In the genomic region with DNA sequence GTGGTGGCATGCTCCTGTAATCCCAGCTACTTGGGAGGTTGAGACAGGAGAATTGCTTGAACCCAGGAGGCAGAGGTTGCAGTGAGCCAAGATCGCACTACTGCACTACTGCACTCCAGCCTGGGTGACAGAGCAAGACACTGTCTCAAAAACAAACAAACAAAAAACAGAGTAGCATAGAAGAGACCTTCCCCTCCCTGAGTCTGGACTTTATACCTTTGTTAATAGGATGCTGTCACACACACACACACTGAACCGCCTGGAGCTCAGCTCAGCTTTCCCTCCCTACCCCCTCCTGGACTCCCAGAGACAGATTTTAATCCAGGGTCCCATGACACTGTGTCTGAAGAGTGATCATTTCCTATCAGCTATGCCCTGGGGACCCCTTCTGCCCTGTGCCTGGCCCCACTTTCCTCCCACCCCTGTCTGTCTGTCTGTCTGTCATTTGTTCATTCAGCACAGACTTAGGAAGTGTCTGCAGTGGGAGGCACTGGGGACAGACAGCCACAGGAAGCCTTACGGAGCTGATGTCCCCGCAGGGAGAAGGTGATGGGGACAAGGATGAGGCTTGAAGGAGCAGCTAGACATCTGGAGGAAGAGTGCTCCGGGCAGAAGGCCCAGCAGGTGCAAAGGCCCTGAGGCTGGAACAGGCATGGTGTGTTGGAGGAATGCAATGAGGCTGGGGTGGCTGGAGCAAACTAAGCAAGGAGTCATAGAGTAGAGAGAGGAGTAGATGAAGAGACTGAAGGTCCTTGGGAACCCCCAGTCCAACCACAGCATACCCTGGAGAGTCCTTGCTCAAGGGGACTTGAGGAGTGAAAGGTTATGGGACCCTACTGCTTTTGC, we compare ENCODE assay signal across 18 cellular contexts. TPM values are rescaled to one million over a fixed set of nuclear protein-coding genes. Genes with fewer than 3 reads are reported as not detected.
DNase-seq lines count a peak whose midpoint lies in the region; TF ChIP-seq lines count a peak whose summit lies in the region.
"Had no signal": no experiment of that assay in that cellular context is flagged by ENCODE, and none has a peak within 500 bp of the region (broad histone marks: within the 10 kb centered on the region; RNA-seq: fewer than 3 reads in every experiment).

No MANE protein-coding gene starts in this region.

- H3K4me3 ChIP-seq in endodermal cell (ENCODE audit: low read length) (no peak overlapping the region), transverse colon (no peak overlapping the region)
- H3K4me3 ChIP-seq: A549, heart right ventricle, upper lobe of left lung had no signal

- no peak for DNase-seq in activated CD4-positive, alpha-beta memory T cell treated with anti-CD3 and anti-CD28 coated beads, Interleukin-2, amount 10 ng/mL, durations not matched to agents 7 days and 5 days
- DNase-seq in activated CD4-positive, alpha-beta memory T cell treated with anti-CD3 and anti-CD28 coated beads for 36 hours = no peak
- DNase-seq in endodermal cell (no peak), transverse colon (no peak), Kasumi-1 (lab: John Stamatoyannopoulos, UW) (no peak), OCI-M2 (lab: John Stamatoyannopoulos, UW; ENCODE audit: unreplicated experiment) (no peak)
- DNase-seq: effector CD4-positive, alpha-beta T cell; heart right ventricle; NCI-H1417; NCI-H2171 treated with DMSO at 0.1 percent for 48 hours; stimulated activated CD4-positive, alpha-beta T cell treated with anti-CD3 and anti-CD28 coated beads, Interleukin-4, amount 100 ng/mL, for 4 hours; upper lobe of left lung had no signal

- TF ChIP-seq CTCF in endodermal cell (conservative IDR thresholded peaks at IDR 0.05) = no peak
- TF ChIP-seq CTCF in transverse colon (IDR thresholded peaks at IDR 0.05) = no peak

- in situ Hi-C loops in transverse colon (cut with MboI; ENCODE audit: low pct_ligation_motif_present in 1 of 4, low pct_unique_long_range_greater_than_20kb in 1 of 4, low sequenced_read_pairs in 3 of 4) = no loop called here

- H3K4me3 Mint-ChIP-seq in activated CD4-positive, alpha-beta memory T cell treated with anti-CD3 and anti-CD28 coated beads, Interleukin-2, amount 10 ng/mL, durations not matched to agents 7 days and 5 days = no peak overlapping the region
- H3K4me3 Mint-ChIP-seq in activated CD4-positive, alpha-beta memory T cell treated with anti-CD3 and anti-CD28 coated beads for 36 hours = no peak overlapping the region
- H3K4me3 Mint-ChIP-seq in endodermal cell = no peak overlapping the region
- H3K4me3 Mint-ChIP-seq: activated naive CD4-positive, alpha-beta T cell treated with anti-CD3 and anti-CD28 coated beads, Interleukin-2, amount 50 U/mL, for 24 hours; T-helper 1 cell treated with Interleukin-12 subunit alpha and Interleukin-12 subunit beta and Interleukin-4 antibody, amounts not matched to agents 30 μg/mL and 1 μg/mL, for 36 hours had no signal

- H3K36me3 ChIP-seq in endodermal cell (ENCODE audit: control insufficient read depth, insufficient read depth, low read length) (peaks cover 53% of the 10 kb centered on the region), transverse colon (no peaks in the 10 kb centered on the region)

- intact Hi-C loops in activated CD4-positive, alpha-beta memory T cell treated with anti-CD3 and anti-CD28 coated beads for 36 hours (cut with micrococcal nuclease) = no loop called here
- intact Hi-C loops in transverse colon (cut with DNase I; ENCODE audit: low total_unique reads) = no loop called here

- CTCF ChIA-PET in activated CD4-positive, alpha-beta memory T cell treated with anti-CD3 and anti-CD28 coated beads, Interleukin-2, amount 10 ng/mL, durations not matched to agents 7 days and 5 days (lab: Charles Lee) = no interaction called here
- CTCF ChIA-PET in activated CD4-positive, alpha-beta memory T cell treated with anti-CD3 and anti-CD28 coated beads for 36 hours (lab: Charles Lee) = no interaction called here

- H3K27ac ChIP-seq in endodermal cell (ENCODE audit: low read depth, low read length) (no peak overlapping the region), temporal lobe (ENCODE audit: low read depth, low read length) (peak overlapping the region; percentile 40), transverse colon (no peak overlapping the region)
- H3K27ac ChIP-seq: A549, heart right ventricle, parathyroid adenoma, upper lobe of left lung had no signal

- no peaks in the 10 kb centered on the region for H3K36me3 Mint-ChIP-seq in activated CD4-positive, alpha-beta memory T cell treated with anti-CD3 and anti-CD28 coated beads, Interleukin-2, amount 10 ng/mL, durations not matched to agents 7 days and 5 days (ENCODE audit: low read depth)
- peaks cover 11% of the 10 kb centered on the region for H3K36me3 Mint-ChIP-seq in activated CD4-positive, alpha-beta memory T cell treated with anti-CD3 and anti-CD28 coated beads for 36 hours
- H3K36me3 Mint-ChIP-seq in endodermal cell (ENCODE audit: low read depth) = peaks cover 41% of the 10 kb centered on the region

- H3K9me3 Mint-ChIP-seq in activated CD4-positive, alpha-beta memory T cell treated with anti-CD3 and anti-CD28 coated beads, Interleukin-2, amount 10 ng/mL, durations not matched to agents 7 days and 5 days = no peaks in the 10 kb centered on the region
- H3K9me3 Mint-ChIP-seq in activated CD4-positive, alpha-beta memory T cell treated with anti-CD3 and anti-CD28 coated beads for 36 hours = no peaks in the 10 kb centered on the region
- H3K9me3 Mint-ChIP-seq in endodermal cell = no peaks in the 10 kb centered on the region
- H3K9me3 Mint-ChIP-seq: activated naive CD4-positive, alpha-beta T cell treated with anti-CD3 and anti-CD28 coated beads, Interleukin-2, amount 50 U/mL, for 24 hours; T-helper 1 cell treated with Interleukin-12 subunit alpha and Interleukin-12 subunit beta and Interleukin-4 antibody, amounts not matched to agents 30 μg/mL and 1 μg/mL, for 36 hours had no signal

- H3K27ac Mint-ChIP-seq in activated CD4-positive, alpha-beta memory T cell treated with anti-CD3 and anti-CD28 coated beads, Interleukin-2, amount 10 ng/mL, durations not matched to agents 7 days and 5 days = peak overlapping the region; percentile 1
- H3K27ac Mint-ChIP-seq in activated CD4-positive, alpha-beta memory T cell treated with anti-CD3 and anti-CD28 coated beads for 36 hours = no peak overlapping the region
- peak overlapping the region; percentile 45 for H3K27ac Mint-ChIP-seq in endodermal cell
- H3K27ac Mint-ChIP-seq: activated naive CD4-positive, alpha-beta T cell treated with anti-CD3 and anti-CD28 coated beads, Interleukin-2, amount 50 U/mL, for 24 hours; T-helper 1 cell treated with Interleukin-12 subunit alpha and Interleukin-12 subunit beta and Interleukin-4 antibody, amounts not matched to agents 30 μg/mL and 1 μg/mL, for 36 hours had no signal

- WGBS in endodermal cell (ENCODE audit: insufficient coverage in 1 of 2, insufficient read length in 1 of 2), 2 experiments = 94 to 96% methylated on average over 5 of the region's 5 CpGs
- 88 to 89% methylated on average over 3 to 5 of the region's 5 CpGs for WGBS in transverse colon (ENCODE audit: low coverage in 1 of 2), 2 donors

- 0 out of 2 replicates have a peak, but pooled peaks have one; percentile 4 for TF ChIP-seq POLR2A in Raji (IDR thresholded peaks at IDR 0.05; ENCODE audit: insufficient read depth, low read depth, low read length)
- TF ChIP-seq POLR2A in transverse colon (IDR thresholded peaks at IDR 0.05) = no peak

- H3K4me1 ChIP-seq in endodermal cell (ENCODE audit: control insufficient read depth, insufficient read depth, low read length) (no peaks in the 10 kb centered on the region), transverse colon (peaks cover 0 to 13% (median 6%) of the 10 kb centered on the region in 4 donors)
- H3K4me1 ChIP-seq: A549 had no signal

- H3K27me3 Mint-ChIP-seq in activated CD4-positive, alpha-beta memory T cell treated with anti-CD3 and anti-CD28 coated beads, Interleukin-2, amount 10 ng/mL, durations not matched to agents 7 days and 5 days = no peaks in the 10 kb centered on the region
- H3K27me3 Mint-ChIP-seq in activated CD4-positive, alpha-beta memory T cell treated with anti-CD3 and anti-CD28 coated beads for 36 hours = no peaks in the 10 kb centered on the region
- H3K27me3 Mint-ChIP-seq in endodermal cell (ENCODE audit: insufficient read depth) = no peaks in the 10 kb centered on the region
- H3K27me3 Mint-ChIP-seq: activated naive CD4-positive, alpha-beta T cell treated with anti-CD3 and anti-CD28 coated beads, Interleukin-2, amount 50 U/mL, for 24 hours had no signal

- no peak for TF ChIP-seq EP300 in transverse colon (IDR thresholded peaks at IDR 0.05; ENCODE audit: low read depth)

- POLR2A ChIA-PET in activated CD4-positive, alpha-beta memory T cell treated with anti-CD3 and anti-CD28 coated beads, Interleukin-2, amount 10 ng/mL, durations not matched to agents 7 days and 5 days (lab: Charles Lee) = no interaction called here
- POLR2A ChIA-PET in activated CD4-positive, alpha-beta memory T cell treated with anti-CD3 and anti-CD28 coated beads for 36 hours (lab: Charles Lee) = no interaction called here

- H3K9me3 ChIP-seq in endodermal cell (ENCODE audit: control insufficient read depth, low read length) = no peaks in the 10 kb centered on the region
- no peaks in the 10 kb centered on the region for H3K9me3 ChIP-seq in transverse colon
- H3K9me3 ChIP-seq: A549, heart right ventricle, upper lobe of left lung had no signal

- H3K4me1 Mint-ChIP-seq in activated CD4-positive, alpha-beta memory T cell treated with anti-CD3 and anti-CD28 coated beads, Interleukin-2, amount 10 ng/mL, durations not matched to agents 7 days and 5 days = peaks cover 26% of the 10 kb centered on the region
- H3K4me1 Mint-ChIP-seq in activated CD4-positive, alpha-beta memory T cell treated with anti-CD3 and anti-CD28 coated beads for 36 hours (ENCODE audit: low read depth) = peaks cover 19% of the 10 kb centered on the region
- H3K4me1 Mint-ChIP-seq in endodermal cell = peaks cover 13% of the 10 kb centered on the region

- H3K27me3 ChIP-seq in endodermal cell (ENCODE audit: control insufficient read depth, insufficient read depth, low read length, poor library complexity, severe bottlenecking) (no peaks in the 10 kb centered on the region), transverse colon (peaks cover 9% of the 10 kb centered on the region)

- no peak overlapping the region for H3K9ac ChIP-seq in endodermal cell (ENCODE audit: extremely low read depth, low read length, poor library complexity, severe bottlenecking)
- H3K9ac ChIP-seq: parathyroid adenoma had no signal

RNA-seq across cellular contexts. Expression of a gene that starts 4.9 kb away (rescaled TPM):
- total RNA-seq in activated CD4-positive, alpha-beta memory T cell treated with anti-CD3 and anti-CD28 coated beads, Interleukin-2, amount 10 ng/mL, durations not matched to agents 7 days and 5 days = 10 to 100 TPM; 23.2 TPM
- total RNA-seq in activated CD4-positive, alpha-beta memory T cell treated with anti-CD3 and anti-CD28 coated beads for 36 hours = 10 to 100 TPM; 24.3 to 25.1 TPM
- total RNA-seq in endodermal cell (100 to 1,000 TPM in 1 of 2 donors, 10 to 100 TPM in 1; 76.9 to 105 TPM), temporal lobe (56.1 TPM), transverse colon (10 to 100 TPM in 3 of 4 donors, 1 to 10 TPM in 1; 3.4 to 58.0 (median 19.7) TPM)
- 52.1 TPM for polyA plus RNA-seq in endodermal cell (2013, experiment 1 of 2)
- polyA plus RNA-seq in endodermal cell (2013, experiment 2 of 2) = 56.6 TPM
